ENCODE assay signal across 16 cellular contexts in the genomic region with DNA sequence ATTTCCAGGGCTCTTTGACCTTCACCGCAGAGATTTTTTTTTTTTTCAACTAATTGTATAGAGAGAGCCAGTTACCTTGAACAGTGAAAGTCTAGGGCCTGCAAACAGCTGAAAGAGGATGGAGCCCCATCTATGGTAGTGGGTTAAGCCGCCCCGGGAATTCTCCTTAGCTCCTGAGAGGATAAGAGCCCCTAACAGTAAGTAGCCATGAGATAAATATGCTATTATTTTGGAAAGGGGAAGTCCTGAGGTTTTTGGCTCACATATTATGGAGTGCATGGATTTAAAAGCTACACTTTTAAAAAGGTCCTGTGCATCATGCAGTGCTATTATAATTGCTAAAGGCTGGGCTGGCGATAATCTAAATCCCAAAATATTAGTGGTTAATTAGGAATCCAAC.
DNase-seq lines count a peak whose midpoint lies in the region; ATAC-seq and TF ChIP-seq lines count a peak whose summit lies in the region.
"Had no signal": no experiment of that assay in that cellular context is flagged by ENCODE, and none has a peak within 500 bp of the region (broad histone marks: within the 10 kb centered on the region; RNA-seq: fewer than 3 reads in every experiment).

No MANE protein-coding gene starts in this region.

- H3K9me3 ChIP-seq in SK-N-SH: no peaks in the 10 kb centered on the region
- H3K9me3 ChIP-seq in testis: no peaks in the 10 kb centered on the region
- H3K9me3 ChIP-seq in CD8-positive, alpha-beta T cell (ENCODE audit: low read length): no peaks in the 10 kb centered on the region
- H3K9me3 ChIP-seq in vagina: no peaks in the 10 kb centered on the region
- H3K9me3 ChIP-seq: A549, Caco-2 had no signal

- no peak for TF ChIP-seq RAD21 in SK-N-SH (IDR thresholded peaks at IDR 0.05; ENCODE audit: low read length)

- peaks cover 30% of the 10 kb centered on the region for H3F3A ChIP-seq in SK-N-SH (replicated peaks; ENCODE audit: insufficient read depth)

- DNase-seq in SK-N-SH (peak; percentile 12), chondrocyte (ENCODE audit: low spot score) (no peak), testis (no peak), vagina (ENCODE audit: extremely low spot score in 2 of 2) (no peak)
- DNase-seq in CD8-positive, alpha-beta T cell: no peak
- DNase-seq: 8988T; C1 segment of cervical spinal cord; Caco-2; CD4-positive, alpha-beta memory T cell; DMS153; DND-41; H9 had no signal

- H2AFZ ChIP-seq in SK-N-SH (ENCODE audit: low read depth): no peak overlapping the region
- H2AFZ ChIP-seq: GM23338 had no signal

- TF ChIP-seq POLR2A in testis (IDR thresholded peaks at IDR 0.05) (no peak), vagina (IDR thresholded peaks at IDR 0.05) (no peak)

- H3K4me1 ChIP-seq in SK-N-SH (ENCODE audit: control insufficient read depth in 1 of 2, insufficient read depth in 2 of 2, low read depth in 1 of 2, low read length in 1 of 2) (peaks cover 14 to 39% of the 10 kb centered on the region in 2 experiments; a peak in 3 of 4 replicates), testis (no peaks in the 10 kb centered on the region), vagina (no peaks in the 10 kb centered on the region)
- no peaks in the 10 kb centered on the region for H3K4me1 ChIP-seq in CD8-positive, alpha-beta T cell (ENCODE audit: insufficient read depth, low read length)
- H3K4me1 ChIP-seq: A549, Caco-2 had no signal

- peaks cover 63 to 86% of the 10 kb centered on the region in 2 experiments for H3K36me3 ChIP-seq in SK-N-SH (replicated peaks in 1 of 2; ENCODE audit: control insufficient read depth in 1 of 2, insufficient read depth in 2 of 2, low read length in 1 of 2)
- H3K36me3 ChIP-seq in testis (ENCODE audit: low read depth, missing control alignments): no peaks in the 10 kb centered on the region
- H3K36me3 ChIP-seq in CD8-positive, alpha-beta T cell (ENCODE audit: insufficient read depth, low read length): no peaks in the 10 kb centered on the region
- H3K36me3 ChIP-seq in vagina: peaks cover 0 to 19% of the 10 kb centered on the region in 2 donors

- WGBS in SK-N-SH (ENCODE audit: low lambda C conversion rate): 93% methylated on average over 4 of the region's 4 CpGs
- 71 to 73% methylated on average over 4 of the region's 4 CpGs for WGBS in testis, 2 donors

- peaks cover 73% of the 10 kb centered on the region for H3K36me3 Mint-ChIP-seq in chondrocyte (ENCODE audit: low read depth)
- no peaks in the 10 kb centered on the region for H3K36me3 Mint-ChIP-seq in CD8-positive, alpha-beta T cell
- H3K36me3 Mint-ChIP-seq: CD4-positive, alpha-beta memory T cell had no signal

- H3K79me2 ChIP-seq in SK-N-SH (ENCODE audit: insufficient read depth): peaks cover 76% of the 10 kb centered on the region

- POLR2A ChIA-PET in SK-N-SH (lab: Yijun Ruan, JAX): no interaction called here
- POLR2A ChIA-PET in CD8-positive, alpha-beta T cell (lab: Charles Lee): no interaction called here

- H3K4me3 Mint-ChIP-seq in chondrocyte (ENCODE audit: unreplicated experiment): no peak overlapping the region
- H3K4me3 Mint-ChIP-seq in CD8-positive, alpha-beta T cell: no peak overlapping the region
- H3K4me3 Mint-ChIP-seq: CD4-positive, alpha-beta memory T cell; GM23338; H9 had no signal

- H3K9me2 ChIP-seq in SK-N-SH: no peaks in the 10 kb centered on the region

- intact Hi-C loops in testis (cut with DNase I; ENCODE audit: low total_unique reads) (no loop called here), vagina (cut with DNase I) (no loop called here)
- intact Hi-C loops in CD8-positive, alpha-beta T cell (cut with DNase I, micrococcal nuclease): no loop called here

- H3K9ac ChIP-seq in SK-N-SH: no peak overlapping the region

- H3K4me3 ChIP-seq in SK-N-SH (ENCODE audit: low read depth in 2 of 2, low read length in 1 of 2): no peak overlapping the region
- peak overlapping the region; percentile 19 to 26 for H3K4me3 ChIP-seq in testis
- H3K4me3 ChIP-seq in CD8-positive, alpha-beta T cell (ENCODE audit: low read depth, low read length): no peak overlapping the region
- no peak overlapping the region for H3K4me3 ChIP-seq in vagina
- H3K4me3 ChIP-seq: A549, GM23338 had no signal

- peaks cover 7% of the 10 kb centered on the region; the same call in 1 of the 2 replicates for H4K20me1 ChIP-seq in SK-N-SH (ENCODE audit: insufficient read depth)

- no peak for TF ChIP-seq CTCF in SK-N-SH (IDR thresholded peaks at IDR 0.05)
- TF ChIP-seq CTCF in chondrocyte (IDR thresholded peaks at IDR 0.05): no peak
- TF ChIP-seq CTCF in testis (IDR thresholded peaks at IDR 0.05): no peak
- TF ChIP-seq CTCF in CD8-positive, alpha-beta T cell (IDR thresholded peaks at IDR 0.05): no peak
- no peak for TF ChIP-seq CTCF in vagina (IDR thresholded peaks at IDR 0.05)

- H3K4me1 Mint-ChIP-seq in chondrocyte (ENCODE audit: low read depth): peaks cover 61% of the 10 kb centered on the region
- no peaks in the 10 kb centered on the region for H3K4me1 Mint-ChIP-seq in CD8-positive, alpha-beta T cell (ENCODE audit: low read depth)
- H3K4me1 Mint-ChIP-seq: CD4-positive, alpha-beta memory T cell; GM23338; H9 had no signal

- TF ChIP-seq EP300 in SK-N-SH (IDR thresholded peaks at IDR 0.05; ENCODE audit: borderline replicate concordance in 1 of 2, low read depth in 1 of 2, low read length in 1 of 2): no peak

- H3K27ac ChIP-seq in SK-N-SH (ENCODE audit: low read depth in 2 of 2, low read length in 1 of 2): peak overlapping the region in 1 of 2 experiments; percentile 22; a peak in 1 of 4 replicates
- no peak overlapping the region for H3K27ac ChIP-seq in testis
- H3K27ac ChIP-seq in CD8-positive, alpha-beta T cell (ENCODE audit: low read depth, low read length): no peak overlapping the region
- no peak overlapping the region for H3K27ac ChIP-seq in vagina
- H3K27ac ChIP-seq: A549 had no signal

- H3K27me3 ChIP-seq in SK-N-SH (ENCODE audit: insufficient read depth) (no peaks in the 10 kb centered on the region), testis (no peaks in the 10 kb centered on the region), vagina (no peaks in the 10 kb centered on the region)
- H3K27me3 ChIP-seq in CD8-positive, alpha-beta T cell (ENCODE audit: insufficient read depth, low read length): no peaks in the 10 kb centered on the region

- CTCF ChIA-PET in SK-N-SH (lab: Yijun Ruan, JAX): no interaction called here
- CTCF ChIA-PET in CD8-positive, alpha-beta T cell (lab: Charles Lee): no interaction called here

- no peak overlapping the region for H3K4me2 ChIP-seq in SK-N-SH
- H3K4me2 ChIP-seq: A549, GM23338 had no signal

- H3K27me3 Mint-ChIP-seq in chondrocyte (ENCODE audit: low read depth): no peaks in the 10 kb centered on the region
- H3K27me3 Mint-ChIP-seq in CD8-positive, alpha-beta T cell (ENCODE audit: low read depth): no peaks in the 10 kb centered on the region
- H3K27me3 Mint-ChIP-seq: CD4-positive, alpha-beta memory T cell had no signal

- peak overlapping the region; percentile 23 for H3K27ac Mint-ChIP-seq in chondrocyte (ENCODE audit: unreplicated experiment)
- H3K27ac Mint-ChIP-seq in CD8-positive, alpha-beta T cell: no peak overlapping the region
- H3K27ac Mint-ChIP-seq: CD4-positive, alpha-beta memory T cell; GM23338; H9 had no signal

- H3K9me3 Mint-ChIP-seq in chondrocyte (ENCODE audit: low read depth): no peaks in the 10 kb centered on the region
- H3K9me3 Mint-ChIP-seq in CD8-positive, alpha-beta T cell: no peaks in the 10 kb centered on the region
- H3K9me3 Mint-ChIP-seq: CD4-positive, alpha-beta memory T cell; GM23338; H9 had no signal

- ATAC-seq in SK-N-SH treated with all-trans-retinoic acid at 6 μM for 48 hours: no peak
- no peak for ATAC-seq in CD8-positive, alpha-beta T cell
- ATAC-seq: A549, GM23338, HCT116 had no signal

TF ChIP-seq in SK-N-SH, 30 proteins besides CTCF, POLR2A, EP300 and RAD21:
- TF ChIP-seq CHD2 (IDR thresholded peaks at IDR 0.05; ENCODE audit: low read length, partially characterized antibody) (no peak), GATA2 (CRISPR knock-in tag; IDR thresholded peaks at IDR 0.05) (peak; percentile 5)

TF ChIP-seq in SK-N-SH treated with all-trans-retinoic acid at 6 μM for 48 hours, 23 proteins besides CTCF, POLR2A, EP300 and RAD21 (continues in another document):
- TF ChIP-seq ZNF8 (CRISPR knock-in tag; IDR thresholded peaks at IDR 0.05) (no peak), BACH2 (CRISPR knock-in tag; IDR thresholded peaks at IDR 0.05; ENCODE audit: borderline replicate concordance) (no peak), TOX (CRISPR knock-in tag; IDR thresholded peaks at IDR 0.05; ENCODE audit: borderline replicate concordance) (no peak), GLIS3 (CRISPR knock-in tag; IDR thresholded peaks at IDR 0.05) (no peak), TCF4 (CRISPR knock-in tag; IDR thresholded peaks at IDR 0.05; ENCODE audit: borderline replicate concordance) (no peak), ARNTL (CRISPR knock-in tag; IDR thresholded peaks at IDR 0.05; ENCODE audit: borderline replicate concordance, low read depth) (no peak), CSDC2 (CRISPR knock-in tag; IDR thresholded peaks at IDR 0.05) (no peak), ESRRG (CRISPR knock-in tag; IDR thresholded peaks at IDR 0.05) (no peak)
- TF ChIP-seq, protein P1, sequence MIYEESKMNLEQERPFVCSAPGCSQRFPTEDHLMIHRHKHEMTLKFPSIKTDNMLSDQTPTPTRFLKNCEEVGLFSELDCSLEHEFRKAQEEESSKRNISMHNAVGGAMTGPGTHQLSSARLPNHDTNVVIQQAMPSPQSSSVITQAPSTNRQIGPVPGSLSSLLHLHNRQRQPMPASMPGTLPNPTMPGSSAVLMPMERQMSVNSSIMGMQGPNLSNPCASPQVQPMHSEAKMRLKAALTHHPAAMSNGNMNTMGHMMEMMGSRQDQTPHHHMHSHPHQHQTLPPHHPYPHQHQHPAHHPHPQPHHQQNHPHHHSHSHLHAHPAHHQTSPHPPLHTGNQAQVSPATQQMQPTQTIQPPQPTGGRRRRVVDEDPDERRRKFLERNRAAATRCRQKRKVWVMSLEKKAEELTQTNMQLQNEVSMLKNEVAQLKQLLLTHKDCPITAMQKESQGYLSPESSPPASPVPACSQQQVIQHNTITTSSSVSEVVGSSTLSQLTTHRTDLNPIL (CRISPR knock-in tag; IDR thresholded peaks at IDR 0.05; ENCODE audit: low read depth): no peak
- TF ChIP-seq, protein P2, sequence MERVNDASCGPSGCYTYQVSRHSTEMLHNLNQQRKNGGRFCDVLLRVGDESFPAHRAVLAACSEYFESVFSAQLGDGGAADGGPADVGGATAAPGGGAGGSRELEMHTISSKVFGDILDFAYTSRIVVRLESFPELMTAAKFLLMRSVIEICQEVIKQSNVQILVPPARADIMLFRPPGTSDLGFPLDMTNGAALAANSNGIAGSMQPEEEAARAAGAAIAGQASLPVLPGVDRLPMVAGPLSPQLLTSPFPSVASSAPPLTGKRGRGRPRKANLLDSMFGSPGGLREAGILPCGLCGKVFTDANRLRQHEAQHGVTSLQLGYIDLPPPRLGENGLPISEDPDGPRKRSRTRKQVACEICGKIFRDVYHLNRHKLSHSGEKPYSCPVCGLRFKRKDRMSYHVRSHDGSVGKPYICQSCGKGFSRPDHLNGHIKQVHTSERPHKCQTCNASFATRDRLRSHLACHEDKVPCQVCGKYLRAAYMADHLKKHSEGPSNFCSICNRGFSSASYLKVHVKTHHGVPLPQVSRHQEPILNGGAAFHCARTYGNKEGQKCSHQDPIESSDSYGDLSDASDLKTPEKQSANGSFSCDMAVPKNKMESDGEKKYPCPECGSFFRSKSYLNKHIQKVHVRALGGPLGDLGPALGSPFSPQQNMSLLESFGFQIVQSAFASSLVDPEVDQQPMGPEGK (CRISPR knock-in tag; IDR thresholded peaks at IDR 0.05; ENCODE audit: borderline replicate concordance): no peak

Comparison
In these comparisons a context has a peak if more than half of its experiments do, and no peak if none do; other contexts are left out.
1. H3K4me3 ChIP-seq: peak in testis (2 of 2); none in SK-N-SH (0 of 2), CD8-positive, alpha-beta T cell (single experiment) and vagina (0 of 2).